8 cellular contexts compared by ENCODE assay signal in genomic region chr10:122051609-122052385, GRCh38.
A peak's percentile ranks its signal among the peaks of the same experiment; 100 is the strongest.
DNase-seq lines count a peak whose midpoint lies in the region; ATAC-seq and TF ChIP-seq lines count a peak whose summit lies in the region.

No MANE protein-coding gene starts in this region.

- no peaks in the 10 kb centered on the region for H3K9me3 Mint-ChIP-seq in WTC11
- no peaks in the 10 kb centered on the region for H3K9me3 Mint-ChIP-seq in activated T-cell treated with anti-CD3 and anti-CD28 coated beads, Interleukin-2, amount 50 U/mL, for 4 hours

- H3K27me3 ChIP-seq in hepatocyte (no peaks in the 10 kb centered on the region), subcutaneous abdominal adipose tissue (ENCODE audit: control insufficient read depth in 5 of 5, insufficient read depth in 4 of 5, low read length in 5 of 5) (no peaks in the 10 kb centered on the region)

- POLR2A ChIA-PET in WTC11 (lab: Charles Lee) = interaction anchor here (0.5 to 1.2 kb wide), 4 partner anchors 65 to 249 kb away, joined by 3 to 5 read pairs (median 4); no protein-coding TSS in a partner anchor

- H3K9me2 ChIP-seq in hepatocyte (replicated peaks; ENCODE audit: insufficient read depth) = no peaks in the 10 kb centered on the region

- no peak overlapping the region for H3K4me3 Mint-ChIP-seq in WTC11
- H3K4me3 Mint-ChIP-seq in activated T-cell treated with anti-CD3 and anti-CD28 coated beads, Interleukin-2, amount 50 U/mL, for 4 hours = no peak overlapping the region

- WGBS in hepatocyte (ENCODE audit: low lambda C conversion rate, missing lambda C conversion rate) = 81% methylated on average over 2 of the region's 2 CpGs

- no peak overlapping the region for H3K27ac Mint-ChIP-seq in WTC11

- H3K4me1 ChIP-seq in hepatocyte (ENCODE audit: insufficient read depth) = peaks cover 5% of the 10 kb centered on the region
- H3K4me1 ChIP-seq in subcutaneous abdominal adipose tissue (ENCODE audit: control insufficient read depth in 5 of 5, insufficient read depth in 5 of 5, low read length in 5 of 5) = peaks cover 7 to 31% (median 27%) of the 10 kb centered on the region in 5 donors

- H4K20me1 ChIP-seq in hepatocyte (ENCODE audit: insufficient read depth, poor library complexity, severe bottlenecking) = no peaks in the 10 kb centered on the region

- no peaks in the 10 kb centered on the region for H3K79me2 ChIP-seq in hepatocyte

- no peaks in the 10 kb centered on the region for H3K36me3 Mint-ChIP-seq in WTC11
- no peaks in the 10 kb centered on the region for H3K36me3 Mint-ChIP-seq in activated T-cell treated with anti-CD3 and anti-CD28 coated beads, Interleukin-2, amount 50 U/mL, for 4 hours (ENCODE audit: insufficient read depth)

- TF ChIP-seq CTCF in WTC11 (IDR thresholded peaks at IDR 0.05) (peak; percentile 44; the same call in 1 of the 2 replicates), hepatocyte (IDR thresholded peaks at IDR 0.05; ENCODE audit: poor library complexity) (peak; percentile 56)

- no peak overlapping the region for H2AFZ ChIP-seq in hepatocyte

- no peaks in the 10 kb centered on the region for H3K36me3 ChIP-seq in hepatocyte (replicated peaks; ENCODE audit: insufficient read depth, low read depth)
- no peaks in the 10 kb centered on the region for H3K36me3 ChIP-seq in subcutaneous abdominal adipose tissue (ENCODE audit: control insufficient read depth in 5 of 5, insufficient read depth in 5 of 5, low read length in 5 of 5)

- H3K9me3 ChIP-seq in hepatocyte (ENCODE audit: low read depth) (no peaks in the 10 kb centered on the region), subcutaneous abdominal adipose tissue (ENCODE audit: control insufficient read depth in 5 of 5, low read length in 5 of 5) (no peaks in the 10 kb centered on the region)

- no peaks in the 10 kb centered on the region; the same call in 1 of the 2 replicates for H3K27me3 Mint-ChIP-seq in WTC11 (ENCODE audit: low read depth)
- peaks cover 3% of the 10 kb centered on the region for H3K27me3 Mint-ChIP-seq in activated T-cell treated with anti-CD3 and anti-CD28 coated beads, Interleukin-2, amount 50 U/mL, for 4 hours (ENCODE audit: low read depth)

- no peak overlapping the region for H3K4me3 ChIP-seq in hepatocyte
- no peak overlapping the region for H3K4me3 ChIP-seq in subcutaneous abdominal adipose tissue (ENCODE audit: low read depth in 1 of 5, low read length in 5 of 5)

- ATAC-seq in WTC11 (peak; percentile 68), GM19328 (IDR thresholded peaks at IDR 0.05; ENCODE audit: unreplicated experiment) (no peak), HG03280 (IDR thresholded peaks at IDR 0.05; ENCODE audit: unreplicated experiment) (no peak)
- no peak for ATAC-seq in activated T-cell treated with anti-CD3 and anti-CD28 coated beads, Interleukin-2, amount 50 U/mL, for 4 hours

- H3K4me1 Mint-ChIP-seq in WTC11 = peaks cover 24% of the 10 kb centered on the region
- H3K4me1 Mint-ChIP-seq in activated T-cell treated with anti-CD3 and anti-CD28 coated beads, Interleukin-2, amount 50 U/mL, for 4 hours (ENCODE audit: low read depth) = no peaks in the 10 kb centered on the region

- H3K27ac ChIP-seq in hepatocyte (no peak overlapping the region), subcutaneous abdominal adipose tissue (ENCODE audit: low read depth, low read length) (peak overlapping the region; percentile 79)

- peak overlapping the region in 1 of 5 donors; percentile 35 for H3K9ac ChIP-seq in subcutaneous abdominal adipose tissue (ENCODE audit: low read length in 5 of 5)

- CTCF ChIA-PET in WTC11 (lab: Charles Lee) = interaction anchor here (0.5 to 2.6 kb wide), 62 partner anchors 9 to 383 kb away, joined by 3 to 35 read pairs (median 4); partner anchors contain the start of genes ATE1 and NSMCE4A

- DNase-seq in NCI-H2196 (lab: John Stamatoyannopoulos, UW; ENCODE audit: unreplicated experiment) (peak; percentile 9), NCI-H2196 treated with DMSO at 0.1 percent for 48 hours (lab: John Stamatoyannopoulos, UW; ENCODE audit: unreplicated experiment) (no peak), WTC11 (ENCODE audit: low spot score) (peak; percentile 69), hepatocyte (ENCODE audit: low spot score) (peak; percentile 73)
- no peak for DNase-seq in activated T-cell treated with anti-CD3 and anti-CD28 coated beads, Interleukin-2, amount 50 U/mL, for 4 hours

- H3K4me2 ChIP-seq in hepatocyte = no peak overlapping the region

TF ChIP-seq in WTC11, 78 proteins besides CTCF, POLR2A, EP300 and RAD21:
- TF ChIP-seq ATF6 (CRISPR knock-in tag; IDR thresholded peaks at IDR 0.05) (no peak), TEAD4 (CRISPR knock-in tag; IDR thresholded peaks at IDR 0.05) (peak; percentile 83; the same call in 1 of the 2 replicates), MLX (CRISPR knock-in tag; IDR thresholded peaks at IDR 0.05) (no peak), HMGA2 (CRISPR knock-in tag; IDR thresholded peaks at IDR 0.05) (no peak), TEAD1 (CRISPR knock-in tag; IDR thresholded peaks at IDR 0.05) (peak; percentile 93; the same call in 1 of the 2 replicates)

Comparison
In these comparisons a context has a peak if more than half of its experiments do, and no peak if none do; other contexts are left out.
1. DNase-seq: peak in NCI-H2196 (single experiment), WTC11 (single experiment) and hepatocyte (single experiment); none in NCI-H2196 treated with DMSO at 0.1 percent for 48 hours (single experiment) and activated T-cell treated with anti-CD3 and anti-CD28 coated beads, Interleukin-2, amount 50 U/mL, for 4 hours (single experiment).